1 cellular context compared by ENCODE assay signal in the genomic region with DNA sequence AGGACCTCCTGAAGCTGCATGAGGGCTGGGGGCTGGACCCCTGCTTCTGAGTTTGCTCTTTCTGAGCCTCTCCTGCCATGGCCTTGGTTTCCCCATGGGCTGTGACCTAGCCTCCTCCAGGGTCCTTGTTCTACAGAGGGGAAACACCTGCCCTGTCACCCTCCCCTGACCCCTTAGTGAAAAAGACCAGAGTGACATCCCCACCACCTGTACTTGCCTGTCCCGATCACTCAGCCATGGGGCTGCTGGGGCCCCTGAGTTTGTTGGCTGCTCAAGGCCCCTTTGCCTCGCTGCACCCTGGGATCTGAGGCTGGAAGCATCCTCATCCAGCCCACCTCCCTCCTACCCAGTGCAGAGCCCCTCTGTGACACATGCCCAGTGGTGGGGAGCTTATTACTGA.
TF ChIP-seq lines count a peak whose summit lies in the region.

No MANE protein-coding gene starts in this region.

TF ChIP-seq in GM23338, 12 proteins besides CTCF, POLR2A, EP300 and RAD21 (continued from another document):
- TF ChIP-seq, protein P1, sequence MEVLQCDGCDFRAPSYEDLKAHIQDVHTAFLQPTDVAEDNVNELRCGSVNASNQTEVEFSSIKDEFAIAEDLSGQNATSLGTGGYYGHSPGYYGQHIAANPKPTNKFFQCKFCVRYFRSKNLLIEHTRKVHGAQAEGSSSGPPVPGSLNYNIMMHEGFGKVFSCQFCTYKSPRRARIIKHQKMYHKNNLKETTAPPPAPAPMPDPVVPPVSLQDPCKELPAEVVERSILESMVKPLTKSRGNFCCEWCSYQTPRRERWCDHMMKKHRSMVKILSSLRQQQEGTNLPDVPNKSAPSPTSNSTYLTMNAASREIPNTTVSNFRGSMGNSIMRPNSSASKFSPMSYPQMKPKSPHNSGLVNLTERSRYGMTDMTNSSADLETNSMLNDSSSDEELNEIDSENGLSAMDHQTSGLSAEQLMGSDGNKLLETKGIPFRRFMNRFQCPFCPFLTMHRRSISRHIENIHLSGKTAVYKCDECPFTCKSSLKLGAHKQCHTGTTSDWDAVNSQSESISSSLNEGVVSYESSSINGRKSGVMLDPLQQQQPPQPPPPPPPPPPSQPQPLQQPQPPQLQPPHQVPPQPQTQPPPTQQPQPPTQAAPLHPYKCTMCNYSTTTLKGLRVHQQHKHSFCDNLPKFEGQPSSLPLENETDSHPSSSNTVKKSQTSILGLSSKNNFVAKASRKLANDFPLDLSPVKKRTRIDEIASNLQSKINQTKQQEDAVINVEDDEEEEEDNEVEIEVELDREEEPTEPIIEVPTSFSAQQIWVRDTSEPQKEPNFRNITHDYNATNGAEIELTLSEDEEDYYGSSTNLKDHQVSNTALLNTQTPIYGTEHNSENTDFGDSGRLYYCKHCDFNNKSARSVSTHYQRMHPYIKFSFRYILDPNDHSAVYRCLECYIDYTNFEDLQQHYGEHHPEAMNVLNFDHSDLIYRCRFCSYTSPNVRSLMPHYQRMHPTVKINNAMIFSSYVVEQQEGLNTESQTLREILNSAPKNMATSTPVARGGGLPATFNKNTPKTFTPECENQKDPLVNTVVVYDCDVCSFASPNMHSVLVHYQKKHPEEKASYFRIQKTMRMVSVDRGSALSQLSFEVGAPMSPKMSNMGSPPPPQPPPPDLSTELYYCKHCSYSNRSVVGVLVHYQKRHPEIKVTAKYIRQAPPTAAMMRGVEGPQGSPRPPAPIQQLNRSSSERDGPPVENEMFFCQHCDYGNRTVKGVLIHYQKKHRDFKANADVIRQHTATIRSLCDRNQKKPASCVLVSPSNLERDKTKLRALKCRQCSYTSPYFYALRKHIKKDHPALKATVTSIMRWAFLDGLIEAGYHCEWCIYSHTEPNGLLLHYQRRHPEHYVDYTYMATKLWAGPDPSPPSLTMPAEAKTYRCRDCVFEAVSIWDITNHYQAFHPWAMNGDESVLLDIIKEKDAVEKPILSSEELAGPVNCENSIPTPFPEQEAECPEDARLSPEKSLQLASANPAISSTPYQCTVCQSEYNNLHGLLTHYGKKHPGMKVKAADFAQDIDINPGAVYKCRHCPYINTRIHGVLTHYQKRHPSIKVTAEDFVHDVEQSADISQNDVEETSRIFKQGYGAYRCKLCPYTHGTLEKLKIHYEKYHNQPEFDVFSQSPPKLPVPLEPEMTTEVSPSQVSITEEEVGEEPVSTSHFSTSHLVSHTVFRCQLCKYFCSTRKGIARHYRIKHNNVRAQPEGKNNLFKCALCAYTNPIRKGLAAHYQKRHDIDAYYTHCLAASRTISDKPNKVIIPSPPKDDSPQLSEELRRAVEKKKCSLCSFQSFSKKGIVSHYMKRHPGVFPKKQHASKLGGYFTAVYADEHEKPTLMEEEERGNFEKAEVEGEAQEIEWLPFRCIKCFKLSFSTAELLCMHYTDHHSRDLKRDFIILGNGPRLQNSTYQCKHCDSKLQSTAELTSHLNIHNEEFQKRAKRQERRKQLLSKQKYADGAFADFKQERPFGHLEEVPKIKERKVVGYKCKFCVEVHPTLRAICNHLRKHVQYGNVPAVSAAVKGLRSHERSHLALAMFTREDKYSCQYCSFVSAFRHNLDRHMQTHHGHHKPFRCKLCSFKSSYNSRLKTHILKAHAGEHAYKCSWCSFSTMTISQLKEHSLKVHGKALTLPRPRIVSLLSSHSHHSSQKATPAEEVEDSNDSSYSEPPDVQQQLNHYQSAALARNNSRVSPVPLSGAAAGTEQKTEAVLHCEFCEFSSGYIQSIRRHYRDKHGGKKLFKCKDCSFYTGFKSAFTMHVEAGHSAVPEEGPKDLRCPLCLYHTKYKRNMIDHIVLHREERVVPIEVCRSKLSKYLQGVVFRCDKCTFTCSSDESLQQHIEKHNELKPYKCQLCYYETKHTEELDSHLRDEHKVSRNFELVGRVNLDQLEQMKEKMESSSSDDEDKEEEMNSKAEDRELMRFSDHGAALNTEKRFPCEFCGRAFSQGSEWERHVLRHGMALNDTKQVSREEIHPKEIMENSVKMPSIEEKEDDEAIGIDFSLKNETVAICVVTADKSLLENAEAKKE (CRISPR knock-in tag; IDR thresholded peaks at IDR 0.05): no peak
- TF ChIP-seq, protein P2, sequence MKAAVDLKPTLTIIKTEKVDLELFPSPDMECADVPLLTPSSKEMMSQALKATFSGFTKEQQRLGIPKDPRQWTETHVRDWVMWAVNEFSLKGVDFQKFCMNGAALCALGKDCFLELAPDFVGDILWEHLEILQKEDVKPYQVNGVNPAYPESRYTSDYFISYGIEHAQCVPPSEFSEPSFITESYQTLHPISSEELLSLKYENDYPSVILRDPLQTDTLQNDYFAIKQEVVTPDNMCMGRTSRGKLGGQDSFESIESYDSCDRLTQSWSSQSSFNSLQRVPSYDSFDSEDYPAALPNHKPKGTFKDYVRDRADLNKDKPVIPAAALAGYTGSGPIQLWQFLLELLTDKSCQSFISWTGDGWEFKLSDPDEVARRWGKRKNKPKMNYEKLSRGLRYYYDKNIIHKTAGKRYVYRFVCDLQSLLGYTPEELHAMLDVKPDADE (IDR thresholded peaks at IDR 0.05): no peak
- TF ChIP-seq STAT1 (IDR thresholded peaks at IDR 0.05; ENCODE audit: unreplicated experiment): no peak
- TF ChIP-seq NANOG (IDR thresholded peaks at IDR 0.05; ENCODE audit: borderline replicate concordance): no peak
- no peak for TF ChIP-seq POLR2AphosphoS5 (IDR thresholded peaks at IDR 0.05; ENCODE audit: low read depth)
- no peak for TF ChIP-seq ZNF331 (CRISPR knock-in tag; IDR thresholded peaks at IDR 0.05; ENCODE audit: low read depth)
- TF ChIP-seq, protein P3, sequence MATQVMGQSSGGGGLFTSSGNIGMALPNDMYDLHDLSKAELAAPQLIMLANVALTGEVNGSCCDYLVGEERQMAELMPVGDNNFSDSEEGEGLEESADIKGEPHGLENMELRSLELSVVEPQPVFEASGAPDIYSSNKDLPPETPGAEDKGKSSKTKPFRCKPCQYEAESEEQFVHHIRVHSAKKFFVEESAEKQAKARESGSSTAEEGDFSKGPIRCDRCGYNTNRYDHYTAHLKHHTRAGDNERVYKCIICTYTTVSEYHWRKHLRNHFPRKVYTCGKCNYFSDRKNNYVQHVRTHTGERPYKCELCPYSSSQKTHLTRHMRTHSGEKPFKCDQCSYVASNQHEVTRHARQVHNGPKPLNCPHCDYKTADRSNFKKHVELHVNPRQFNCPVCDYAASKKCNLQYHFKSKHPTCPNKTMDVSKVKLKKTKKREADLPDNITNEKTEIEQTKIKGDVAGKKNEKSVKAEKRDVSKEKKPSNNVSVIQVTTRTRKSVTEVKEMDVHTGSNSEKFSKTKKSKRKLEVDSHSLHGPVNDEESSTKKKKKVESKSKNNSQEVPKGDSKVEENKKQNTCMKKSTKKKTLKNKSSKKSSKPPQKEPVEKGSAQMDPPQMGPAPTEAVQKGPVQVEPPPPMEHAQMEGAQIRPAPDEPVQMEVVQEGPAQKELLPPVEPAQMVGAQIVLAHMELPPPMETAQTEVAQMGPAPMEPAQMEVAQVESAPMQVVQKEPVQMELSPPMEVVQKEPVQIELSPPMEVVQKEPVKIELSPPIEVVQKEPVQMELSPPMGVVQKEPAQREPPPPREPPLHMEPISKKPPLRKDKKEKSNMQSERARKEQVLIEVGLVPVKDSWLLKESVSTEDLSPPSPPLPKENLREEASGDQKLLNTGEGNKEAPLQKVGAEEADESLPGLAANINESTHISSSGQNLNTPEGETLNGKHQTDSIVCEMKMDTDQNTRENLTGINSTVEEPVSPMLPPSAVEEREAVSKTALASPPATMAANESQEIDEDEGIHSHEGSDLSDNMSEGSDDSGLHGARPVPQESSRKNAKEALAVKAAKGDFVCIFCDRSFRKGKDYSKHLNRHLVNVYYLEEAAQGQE (IDR thresholded peaks at IDR 0.05; ENCODE audit: unreplicated experiment): no peak
- TF ChIP-seq ZNF114 (CRISPR knock-in tag; IDR thresholded peaks at IDR 0.05): no peak
- TF ChIP-seq JUNB (IDR thresholded peaks at IDR 0.05; ENCODE audit: unreplicated experiment): no peak
TF ChIP-seq in GM23338: peak in this region for 0.
